Comparison of ENCODE assay signal across 9 cellular contexts in the genomic region with DNA sequence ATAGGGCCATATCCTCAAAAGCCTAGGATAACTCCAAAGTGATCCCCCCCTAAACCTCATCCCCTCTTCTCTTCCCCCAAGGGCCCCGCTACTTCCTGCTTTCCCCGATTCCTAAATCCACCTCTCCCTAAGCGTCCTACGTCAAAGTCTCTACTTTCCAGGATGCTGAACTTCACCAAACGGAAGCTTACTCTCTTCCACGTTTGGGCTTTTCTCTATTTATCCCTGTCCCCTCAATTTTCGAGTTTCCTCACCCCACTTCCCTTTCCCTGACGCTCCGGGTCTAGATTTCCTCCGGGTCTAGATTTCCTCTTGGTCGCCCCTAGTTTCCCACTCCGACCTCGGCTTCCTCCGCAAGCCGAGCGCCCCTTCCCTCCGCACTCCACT. TPM values are rescaled to one million over a fixed set of nuclear protein-coding genes. Genes with fewer than 3 reads are reported as not detected.
DNase-seq lines count a peak whose midpoint lies in the region; ATAC-seq, FAIRE-seq and TF ChIP-seq lines count a peak whose summit lies in the region.
"Had no signal": no experiment of that assay in that cellular context is flagged by ENCODE, and none has a peak within 500 bp of the region (broad histone marks: within the 10 kb centered on the region; RNA-seq: fewer than 3 reads in every experiment).

No MANE protein-coding gene starts in this region.

- no peak for FAIRE-seq in GM19239 (lab: Jason Lieb, UNC)

- no peak for ATAC-seq in naive thymus-derived CD4-positive, alpha-beta T cell
- ATAC-seq in HG03039 (IDR thresholded peaks at IDR 0.05; ENCODE audit: unreplicated experiment): no peak

- no peak for DNase-seq in T-helper 1 cell
- peak; percentile 37 for DNase-seq in RWPE1 (ENCODE audit: low spot score)
- DNase-seq in endothelial cell (ENCODE audit: low spot score): no peak
- peak in 1 of 9 donors; percentile 13 for DNase-seq in naive thymus-derived CD4-positive, alpha-beta T cell
- DNase-seq in GM19239 (ENCODE audit: insufficient read length, low spot score): no peak
- no peak for DNase-seq in activated gamma-delta T cell treated with Interleukin-2 at 50 U/mL for 16 hours

- H3K36me3 ChIP-seq in naive thymus-derived CD4-positive, alpha-beta T cell (ENCODE audit: control insufficient read depth in 2 of 3, insufficient read depth in 3 of 3, low read length in 3 of 3): no peaks in the 10 kb centered on the region

- H3K27me3 Mint-ChIP-seq in T-helper 1 cell treated with Interleukin-12 subunit alpha and Interleukin-12 subunit beta and Interleukin-4 antibody, amounts not matched to agents 30 μg/mL and 1 μg/mL, for 36 hours (ENCODE audit: low read depth): no peaks in the 10 kb centered on the region
- peaks cover 12% of the 10 kb centered on the region for H3K27me3 Mint-ChIP-seq in endothelial cell (ENCODE audit: unreplicated experiment)
- H3K27me3 Mint-ChIP-seq in naive thymus-derived CD4-positive, alpha-beta T cell: no peaks in the 10 kb centered on the region

- H3K4me3 ChIP-seq in naive thymus-derived CD4-positive, alpha-beta T cell (ENCODE audit: low read length): peak overlapping the region; percentile 75

- H3K36me3 Mint-ChIP-seq in T-helper 1 cell treated with Interleukin-12 subunit alpha and Interleukin-12 subunit beta and Interleukin-4 antibody, amounts not matched to agents 30 μg/mL and 1 μg/mL, for 36 hours (ENCODE audit: low read depth): peaks cover 25% of the 10 kb centered on the region
- peaks cover 6% of the 10 kb centered on the region for H3K36me3 Mint-ChIP-seq in endothelial cell (ENCODE audit: low read depth, unreplicated experiment)
- peaks cover 0 to 18% (median 2%) of the 10 kb centered on the region in 5 donors for H3K36me3 Mint-ChIP-seq in naive thymus-derived CD4-positive, alpha-beta T cell

- no peak for TF ChIP-seq CTCF in RWPE1 (conservative IDR thresholded peaks at IDR 0.05; ENCODE audit: low read depth)
- TF ChIP-seq CTCF in endothelial cell (IDR thresholded peaks at IDR 0.05; ENCODE audit: unreplicated experiment): no peak

- no peaks in the 10 kb centered on the region for H3K9me3 ChIP-seq in naive thymus-derived CD4-positive, alpha-beta T cell (ENCODE audit: control insufficient read depth in 2 of 3, low read length in 3 of 3)

- CTCF ChIA-PET in RWPE1 (lab: Yijun Ruan, JAX): interaction anchor here (1.0 kb wide), 1 partner anchor 499 kb away, joined by 3 read pairs; no protein-coding TSS in a partner anchor
- CTCF ChIA-PET in naive thymus-derived CD4-positive, alpha-beta T cell (lab: Charles Lee): interaction anchor here (1.2 kb wide), 1 partner anchor 105 kb away, joined by 5 read pairs; no protein-coding TSS in a partner anchor

- H3K4me1 ChIP-seq in naive thymus-derived CD4-positive, alpha-beta T cell (ENCODE audit: control insufficient read depth in 2 of 2, insufficient read depth in 2 of 2, low read length in 2 of 2): peaks cover 13 to 26% of the 10 kb centered on the region in 2 donors

- POLR2A ChIA-PET in RWPE1 (lab: Yijun Ruan, JAX; ENCODE audit: low non-redundant PET): interaction anchor here (1.1 kb wide), 1 partner anchor 115 kb away, joined by 3 read pairs; the partner anchor contains the start of gene THNSL2
- POLR2A ChIA-PET in naive thymus-derived CD4-positive, alpha-beta T cell (lab: Charles Lee): interaction anchor here (0.7 to 1.0 kb wide), 6 partner anchors 13 to 39 kb away, joined by 3 to 6 read pairs (median 3); partner anchors contain the start of genes RNU2-63P and SMYD1

- peak overlapping the region; percentile 98 for H3K4me3 Mint-ChIP-seq in T-helper 1 cell treated with Interleukin-12 subunit alpha and Interleukin-12 subunit beta and Interleukin-4 antibody, amounts not matched to agents 30 μg/mL and 1 μg/mL, for 36 hours
- peak overlapping the region; percentile 99 for H3K4me3 Mint-ChIP-seq in endothelial cell (ENCODE audit: unreplicated experiment)
- H3K4me3 Mint-ChIP-seq in naive thymus-derived CD4-positive, alpha-beta T cell: peak overlapping the region; percentile 89 to 97 (median 92)

- H3K27me3 ChIP-seq in naive thymus-derived CD4-positive, alpha-beta T cell (ENCODE audit: control insufficient read depth in 2 of 2, insufficient read depth in 2 of 2, low read length in 2 of 2): no peaks in the 10 kb centered on the region

- peaks cover 45% of the 10 kb centered on the region for H3K4me1 Mint-ChIP-seq in T-helper 1 cell treated with Interleukin-12 subunit alpha and Interleukin-12 subunit beta and Interleukin-4 antibody, amounts not matched to agents 30 μg/mL and 1 μg/mL, for 36 hours (ENCODE audit: low read depth)
- H3K4me1 Mint-ChIP-seq in endothelial cell (ENCODE audit: unreplicated experiment): peaks cover 30% of the 10 kb centered on the region
- peaks cover 33 to 67% (median 57%) of the 10 kb centered on the region in 7 donors for H3K4me1 Mint-ChIP-seq in naive thymus-derived CD4-positive, alpha-beta T cell

- H3K27ac Mint-ChIP-seq in T-helper 1 cell treated with Interleukin-12 subunit alpha and Interleukin-12 subunit beta and Interleukin-4 antibody, amounts not matched to agents 30 μg/mL and 1 μg/mL, for 36 hours: peak overlapping the region; percentile 98
- H3K27ac Mint-ChIP-seq in endothelial cell (ENCODE audit: unreplicated experiment): peak overlapping the region; percentile 100
- H3K27ac Mint-ChIP-seq in naive thymus-derived CD4-positive, alpha-beta T cell: peak overlapping the region; percentile 91 to 100 (median 97)

- peak overlapping the region; percentile 86 for H3K27ac ChIP-seq in RWPE1
- H3K27ac ChIP-seq in naive thymus-derived CD4-positive, alpha-beta T cell (ENCODE audit: low read depth, low read length): peak overlapping the region; percentile 96

- intact Hi-C loops in naive thymus-derived CD4-positive, alpha-beta T cell (cut with micrococcal nuclease): loop anchor here (1.0 to 10.0 kb wide), 5 partner anchors 39 to 1860 kb away; partner anchors contain the start of genes RNU2-63P (in 2 of the 2), RPIA (in 2 of the 2), CHMP3 (in 1 of the 2) and EIF2AK3 (in 1 of the 2)

- no peaks in the 10 kb centered on the region for H3K9me3 Mint-ChIP-seq in T-helper 1 cell treated with Interleukin-12 subunit alpha and Interleukin-12 subunit beta and Interleukin-4 antibody, amounts not matched to agents 30 μg/mL and 1 μg/mL, for 36 hours
- no peaks in the 10 kb centered on the region for H3K9me3 Mint-ChIP-seq in endothelial cell (ENCODE audit: unreplicated experiment)
- H3K9me3 Mint-ChIP-seq in naive thymus-derived CD4-positive, alpha-beta T cell: peaks cover 0 to 2% (median 0%) of the 10 kb centered on the region in 11 donors

RNA-seq across cellular contexts. Expression of gene KRCC1, which starts 0.5 kb away (rescaled TPM):
- total RNA-seq in endothelial cell (ENCODE audit: unreplicated experiment): 18.0 TPM
- total RNA-seq in naive thymus-derived CD4-positive, alpha-beta T cell: 10 to 100 TPM in 4 of 5 experiments, 1 to 10 TPM in 1; 7.1 to 33.9 (median 29.3) TPM
- polyA plus RNA-seq in naive thymus-derived CD4-positive, alpha-beta T cell: 10 to 100 TPM; 28.3 to 33.0 TPM

RNA-seq across cellular contexts. Expression of gene SMYD1, which starts 12.6 kb away (rescaled TPM):
- not detected for total RNA-seq in endothelial cell (ENCODE audit: unreplicated experiment)
- total RNA-seq in naive thymus-derived CD4-positive, alpha-beta T cell: not detected
- under 1 TPM; 0.15 to 0.21 TPM for polyA plus RNA-seq in naive thymus-derived CD4-positive, alpha-beta T cell
- total RNA-seq: dermis microvascular lymphatic vessel endothelial cell had no signal

RNA-seq across cellular contexts. Expression of gene RNU2-63P, which starts 38.7 kb away (rescaled TPM):
- 6.9 TPM for total RNA-seq in endothelial cell (ENCODE audit: unreplicated experiment)
- total RNA-seq in naive thymus-derived CD4-positive, alpha-beta T cell: 10 to 100 TPM in 3 of 5 experiments, not detected in 2; 14.5 to 28.7 (median 16.6) TPM
- polyA plus RNA-seq in naive thymus-derived CD4-positive, alpha-beta T cell: 10 to 100 TPM in 1 of 2 donors, not detected in 1; 12.4 TPM
